Comparison of ENCODE assay signal across 1 cellular context in genomic region chr19:18428837-18429674, GRCh38.
TF ChIP-seq lines count a peak whose summit lies in the region.

No MANE protein-coding gene starts in this region.

TF ChIP-seq in endothelial cell of umbilical vein, 7 proteins besides CTCF, POLR2A, EP300 and RAD21:
- TF ChIP-seq MYC (IDR thresholded peaks at IDR 0.05; ENCODE audit: low read depth, low read length) (no peak), POLR2AphosphoS5 (IDR thresholded peaks at IDR 0.05; ENCODE audit: insufficient read depth, low read depth, low read length) (no peak), FOS (IDR thresholded peaks at IDR 0.05; ENCODE audit: borderline replicate concordance, insufficient read depth, low read length) (no peak), MAX (IDR thresholded peaks at IDR 0.05; ENCODE audit: insufficient read depth, insufficient read length) (no peak), GATA2 (IDR thresholded peaks at IDR 0.05; ENCODE audit: insufficient read depth, insufficient read length, low read depth, low read length) (no peak), EZH2 (IDR thresholded peaks at IDR 0.05; ENCODE audit: borderline replicate concordance, low read depth, low read length, severe bottlenecking) (no peak), JUN (IDR thresholded peaks at IDR 0.05; ENCODE audit: borderline replicate concordance, insufficient read depth, insufficient read length, low read depth) (no peak)
